1 cellular context compared by ENCODE assay signal in genomic region chr11:68196219-68196618, GRCh38.
TF ChIP-seq lines count a peak whose summit lies in the region.

No MANE protein-coding gene starts in this region.

TF ChIP-seq in WTC11, 78 proteins besides CTCF, POLR2A, EP300 and RAD21 (continued from another document):
- TF ChIP-seq, protein P1, sequence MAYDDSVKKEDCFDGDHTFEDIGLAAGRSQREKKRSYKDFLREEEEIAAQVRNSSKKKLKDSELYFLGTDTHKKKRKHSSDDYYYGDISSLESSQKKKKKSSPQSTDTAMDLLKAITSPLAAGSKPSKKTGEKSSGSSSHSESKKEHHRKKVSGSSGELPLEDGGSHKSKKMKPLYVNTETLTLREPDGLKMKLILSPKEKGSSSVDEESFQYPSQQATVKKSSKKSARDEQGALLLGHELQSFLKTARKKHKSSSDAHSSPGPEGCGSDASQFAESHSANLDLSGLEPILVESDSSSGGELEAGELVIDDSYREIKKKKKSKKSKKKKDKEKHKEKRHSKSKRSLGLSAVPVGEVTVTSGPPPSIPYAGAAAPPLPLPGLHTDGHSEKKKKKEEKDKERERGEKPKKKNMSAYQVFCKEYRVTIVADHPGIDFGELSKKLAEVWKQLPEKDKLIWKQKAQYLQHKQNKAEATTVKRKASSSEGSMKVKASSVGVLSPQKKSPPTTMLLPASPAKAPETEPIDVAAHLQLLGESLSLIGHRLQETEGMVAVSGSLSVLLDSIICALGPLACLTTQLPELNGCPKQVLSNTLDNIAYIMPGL (CRISPR knock-in tag; IDR thresholded peaks at IDR 0.05), result no peak
- TF ChIP-seq RELA (CRISPR knock-in tag; IDR thresholded peaks at IDR 0.05; ENCODE audit: borderline replicate concordance) (no peak), PRDM15 (CRISPR knock-in tag; IDR thresholded peaks at IDR 0.05) (no peak), FOXJ3 (CRISPR knock-in tag; IDR thresholded peaks at IDR 0.05; ENCODE audit: borderline replicate concordance) (no peak), ZBTB21 (CRISPR knock-in tag; IDR thresholded peaks at IDR 0.05; ENCODE audit: borderline replicate concordance) (no peak), SP1 (CRISPR knock-in tag; conservative IDR thresholded peaks at IDR 0.05) (no peak)
- TF ChIP-seq, protein P2, sequence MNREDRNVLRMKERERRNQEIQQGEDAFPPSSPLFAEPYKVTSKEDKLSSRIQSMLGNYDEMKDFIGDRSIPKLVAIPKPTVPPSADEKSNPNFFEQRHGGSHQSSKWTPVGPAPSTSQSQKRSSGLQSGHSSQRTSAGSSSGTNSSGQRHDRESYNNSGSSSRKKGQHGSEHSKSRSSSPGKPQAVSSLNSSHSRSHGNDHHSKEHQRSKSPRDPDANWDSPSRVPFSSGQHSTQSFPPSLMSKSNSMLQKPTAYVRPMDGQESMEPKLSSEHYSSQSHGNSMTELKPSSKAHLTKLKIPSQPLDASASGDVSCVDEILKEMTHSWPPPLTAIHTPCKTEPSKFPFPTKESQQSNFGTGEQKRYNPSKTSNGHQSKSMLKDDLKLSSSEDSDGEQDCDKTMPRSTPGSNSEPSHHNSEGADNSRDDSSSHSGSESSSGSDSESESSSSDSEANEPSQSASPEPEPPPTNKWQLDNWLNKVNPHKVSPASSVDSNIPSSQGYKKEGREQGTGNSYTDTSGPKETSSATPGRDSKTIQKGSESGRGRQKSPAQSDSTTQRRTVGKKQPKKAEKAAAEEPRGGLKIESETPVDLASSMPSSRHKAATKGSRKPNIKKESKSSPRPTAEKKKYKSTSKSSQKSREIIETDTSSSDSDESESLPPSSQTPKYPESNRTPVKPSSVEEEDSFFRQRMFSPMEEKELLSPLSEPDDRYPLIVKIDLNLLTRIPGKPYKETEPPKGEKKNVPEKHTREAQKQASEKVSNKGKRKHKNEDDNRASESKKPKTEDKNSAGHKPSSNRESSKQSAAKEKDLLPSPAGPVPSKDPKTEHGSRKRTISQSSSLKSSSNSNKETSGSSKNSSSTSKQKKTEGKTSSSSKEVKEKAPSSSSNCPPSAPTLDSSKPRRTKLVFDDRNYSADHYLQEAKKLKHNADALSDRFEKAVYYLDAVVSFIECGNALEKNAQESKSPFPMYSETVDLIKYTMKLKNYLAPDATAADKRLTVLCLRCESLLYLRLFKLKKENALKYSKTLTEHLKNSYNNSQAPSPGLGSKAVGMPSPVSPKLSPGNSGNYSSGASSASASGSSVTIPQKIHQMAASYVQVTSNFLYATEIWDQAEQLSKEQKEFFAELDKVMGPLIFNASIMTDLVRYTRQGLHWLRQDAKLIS (CRISPR knock-in tag; IDR thresholded peaks at IDR 0.05; ENCODE audit: borderline replicate concordance), result no peak
